Comparison of ENCODE assay signal across 27 cellular contexts in genomic region chr7:106234425-106234824, GRCh38. TPM values are rescaled to one million over a fixed set of nuclear protein-coding genes. Genes with fewer than 3 reads are reported as not detected.
DNase-seq lines count a peak whose midpoint lies in the region; ATAC-seq, FAIRE-seq and TF ChIP-seq lines count a peak whose summit lies in the region.
"Had no signal": no experiment of that assay in that cellular context is flagged by ENCODE, and none has a peak within 500 bp of the region (broad histone marks: within the 10 kb centered on the region; RNA-seq: fewer than 3 reads in every experiment).

No MANE protein-coding gene starts in this region.

- BruUV-seq in K562 (replicated peaks; lab: Mats Ljungman, UMichigan), result no TSS peak

- H3K4me3 ChIP-seq in SK-N-SH (ENCODE audit: low read depth in 2 of 2, low read length in 1 of 2) (no peak overlapping the region), A549 (no peak overlapping the region), K562 (no peak overlapping the region), neural progenitor cell (no peak overlapping the region), body of pancreas (no peak overlapping the region)
- H3K4me3 ChIP-seq: BLaER1, GM12878 had no signal

- H3K36me3 Mint-ChIP-seq in neural progenitor cell, result no peaks in the 10 kb centered on the region
- H3K36me3 Mint-ChIP-seq: CD14-positive monocyte; CD4-positive, alpha-beta memory T cell; CD4-positive, CD25-positive, alpha-beta regulatory T cell; CD8-positive, alpha-beta memory T cell had no signal

- DNase-seq in SK-N-SH (no peak), A549 (ENCODE audit: low read depth in 1 of 2, low spot score in 1 of 2) (no peak), K562 (ENCODE audit: extremely low read depth in 1 of 4, low spot score in 3 of 4) (no peak), neural progenitor cell (ENCODE audit: low spot score) (no peak), body of pancreas (no peak), NCI-H69 (lab: John Stamatoyannopoulos, UW) (no peak)
- DNase-seq: ACHN; BE2C; C1 segment of cervical spinal cord; CD4-positive, alpha-beta memory T cell; CD4-positive, CD25-positive, alpha-beta regulatory T cell; CD8-positive, alpha-beta memory T cell; COR-L47; DMS 273 treated with DMSO at 0.1 percent for 48 hours; DMS153; DMS53; DMS79; DND-41; EL; GDM1 had no signal

- 0 out of 2 replicates have a peak overlapping the region, but pooled peaks have one; percentile 3 for H2AFZ ChIP-seq in SK-N-SH (ENCODE audit: low read depth)
- H2AFZ ChIP-seq in K562 (ENCODE audit: low read depth, low read length), result no peak overlapping the region
- no peak overlapping the region for H2AFZ ChIP-seq in neural progenitor cell (replicated peaks)

- H3K4me2 ChIP-seq in SK-N-SH, result no peak overlapping the region
- H3K4me2 ChIP-seq in A549, result no peak overlapping the region
- no peak overlapping the region for H3K4me2 ChIP-seq in K562 (ENCODE audit: insufficient read depth, low read length)
- no peak overlapping the region for H3K4me2 ChIP-seq in neural progenitor cell
- H3K4me2 ChIP-seq: BLaER1 had no signal

- no peaks in the 10 kb centered on the region for H3K27me3 ChIP-seq in SK-N-SH (ENCODE audit: insufficient read depth)
- peaks cover 2 to 3% of the 10 kb centered on the region in 2 experiments; a peak in 3 of 5 replicates for H3K27me3 ChIP-seq in K562 (ENCODE audit: control insufficient read depth in 2 of 2, insufficient read depth in 2 of 2, low read length in 2 of 2)
- H3K27me3 ChIP-seq in neural progenitor cell, result no peaks in the 10 kb centered on the region
- no peaks in the 10 kb centered on the region for H3K27me3 ChIP-seq in body of pancreas
- H3K27me3 ChIP-seq: BE2C, BLaER1 had no signal

- H3K4me1 ChIP-seq in SK-N-SH (ENCODE audit: control insufficient read depth in 1 of 2, insufficient read depth in 2 of 2, low read depth in 1 of 2, low read length in 1 of 2) (peaks cover 0 to 5% of the 10 kb centered on the region in 2 experiments; a peak in 1 of 4 replicates), A549 (no peaks in the 10 kb centered on the region), K562 (replicated peaks in 1 of 2; ENCODE audit: control insufficient read depth in 2 of 2, insufficient read depth in 2 of 2, low read length in 2 of 2) (no peaks in the 10 kb centered on the region), neural progenitor cell (no peaks in the 10 kb centered on the region), body of pancreas (no peaks in the 10 kb centered on the region)
- H3K4me1 ChIP-seq: BE2C, BLaER1 had no signal

- no peaks in the 10 kb centered on the region for H3K9me2 ChIP-seq in SK-N-SH

- H4K20me1 ChIP-seq in SK-N-SH (ENCODE audit: insufficient read depth) (no peaks in the 10 kb centered on the region), K562 (replicated peaks; ENCODE audit: control insufficient read depth, insufficient read depth, low read length) (no peaks in the 10 kb centered on the region), neural progenitor cell (ENCODE audit: low read depth) (no peaks in the 10 kb centered on the region)
- H4K20me1 ChIP-seq: BLaER1 had no signal

- ATAC-seq in SK-N-SH treated with all-trans-retinoic acid at 6 μM for 48 hours, result no peak
- no peak for ATAC-seq in A549
- no peak for ATAC-seq in K562
- ATAC-seq in body of pancreas, result no peak
- ATAC-seq: GM12878 had no signal

- TF ChIP-seq RAD21 in SK-N-SH (IDR thresholded peaks at IDR 0.05; ENCODE audit: low read length) (no peak), A549 (conservative IDR thresholded peaks at IDR 0.05 in 1 of 2, IDR thresholded peaks at IDR 0.05 in 1 of 2) (no peak), K562 (CRISPR knock-in tag; conservative IDR thresholded peaks at IDR 0.05 in 1 of 2, IDR thresholded peaks at IDR 0.05 in 1 of 2) (no peak)

- H3K9me3 Mint-ChIP-seq in neural progenitor cell, result peaks cover 2% of the 10 kb centered on the region
- H3K9me3 Mint-ChIP-seq: CD8-positive, alpha-beta memory T cell had no signal

- H3K9ac ChIP-seq in SK-N-SH, result no peak overlapping the region
- H3K9ac ChIP-seq in K562 (ENCODE audit: insufficient read depth in 1 of 2, low read depth in 2 of 2, low read length in 2 of 2), result no peak overlapping the region
- no peak overlapping the region for H3K9ac ChIP-seq in neural progenitor cell
- H3K9ac ChIP-seq: BLaER1 had no signal

- CTCF ChIA-PET in SK-N-SH (lab: Yijun Ruan, JAX) (no interaction called here), A549 (lab: Yijun Ruan, JAX) (no interaction called here), K562 (lab: Yijun Ruan, JAX; ENCODE audit: low intra/inter-chr PET ratio) (interaction anchor here (0.6 kb wide), 1 partner anchor 74 kb away, joined by 3 read pairs; no protein-coding TSS in a partner anchor)

- intact Hi-C loops in K562 (cut with micrococcal nuclease), result no loop called here
- intact Hi-C loops in body of pancreas (cut with DNase I), result no loop called here

- no peaks in the 10 kb centered on the region for H3K4me1 Mint-ChIP-seq in neural progenitor cell
- H3K4me1 Mint-ChIP-seq: CD14-positive monocyte; CD4-positive, alpha-beta memory T cell; CD4-positive, CD25-positive, alpha-beta regulatory T cell; CD8-positive, alpha-beta memory T cell had no signal

- H3K4me3 Mint-ChIP-seq in neural progenitor cell, result peak overlapping the region; percentile 45
- H3K4me3 Mint-ChIP-seq: CD14-positive monocyte; CD4-positive, alpha-beta memory T cell; CD4-positive, CD25-positive, alpha-beta regulatory T cell; CD8-positive, alpha-beta memory T cell had no signal

- POLR2A ChIA-PET in SK-N-SH (lab: Yijun Ruan, JAX) (no interaction called here), A549 (lab: Yijun Ruan, JAX) (no interaction called here), K562 (lab: Yijun Ruan, JAX) (no interaction called here)

- TF ChIP-seq POLR2A in A549 (IDR thresholded peaks at IDR 0.05; ENCODE audit: low read length) (no peak), K562 (conservative IDR thresholded peaks at IDR 0.05) (no peak), body of pancreas (IDR thresholded peaks at IDR 0.05) (no peak)

- no peaks in the 10 kb centered on the region for H3K36me3 ChIP-seq in SK-N-SH (replicated peaks in 1 of 2; ENCODE audit: control insufficient read depth in 1 of 2, insufficient read depth in 2 of 2, low read length in 1 of 2)
- H3K36me3 ChIP-seq in K562 (ENCODE audit: control insufficient read depth, insufficient read depth, low read length), result no peaks in the 10 kb centered on the region
- no peaks in the 10 kb centered on the region for H3K36me3 ChIP-seq in neural progenitor cell
- H3K36me3 ChIP-seq in body of pancreas (replicated peaks in 1 of 2; ENCODE audit: insufficient read depth in 1 of 2, low read depth in 2 of 2), result no peaks in the 10 kb centered on the region
- H3K36me3 ChIP-seq: BE2C, BLaER1 had no signal

- no peaks in the 10 kb centered on the region for H3F3A ChIP-seq in SK-N-SH (replicated peaks; ENCODE audit: insufficient read depth)
- no peaks in the 10 kb centered on the region for H3F3A ChIP-seq in neural progenitor cell (ENCODE audit: low read depth)

- TF ChIP-seq CTCF in SK-N-SH (IDR thresholded peaks at IDR 0.05), result no peak
- no peak for TF ChIP-seq CTCF in A549 (IDR thresholded peaks at IDR 0.05)
- TF ChIP-seq CTCF in K562 (IDR thresholded peaks at IDR 0.05 in 2 of 3, conservative IDR thresholded peaks at IDR 0.05 in 1 of 3; ENCODE audit: insufficient read depth in 2 of 3, low read depth in 1 of 3, low read length in 3 of 3), result no peak
- TF ChIP-seq CTCF in neural progenitor cell (IDR thresholded peaks at IDR 0.05), result no peak
- TF ChIP-seq CTCF in body of pancreas (IDR thresholded peaks at IDR 0.05), result no peak

- H3K27me3 Mint-ChIP-seq in neural progenitor cell (ENCODE audit: insufficient read depth, low read depth), result no peaks in the 10 kb centered on the region

- H3K79me2 ChIP-seq in SK-N-SH (ENCODE audit: insufficient read depth) (no peaks in the 10 kb centered on the region), K562 (ENCODE audit: control insufficient read depth, insufficient read depth, low read length) (no peaks in the 10 kb centered on the region), neural progenitor cell (ENCODE audit: low read depth) (no peaks in the 10 kb centered on the region)

- TF ChIP-seq EP300 in SK-N-SH (IDR thresholded peaks at IDR 0.05; ENCODE audit: borderline replicate concordance in 1 of 2, low read depth in 1 of 2, low read length in 1 of 2) (no peak), A549 (IDR thresholded peaks at IDR 0.05) (no peak), K562 (IDR thresholded peaks at IDR 0.05; ENCODE audit: low read length) (no peak)

- WGBS in SK-N-SH (ENCODE audit: low lambda C conversion rate), result 97% methylated on average over 1 of the region's 1 CpG
- 88% methylated on average over 1 of the region's 1 CpG for WGBS in A549 (ENCODE audit: missing lambda C conversion rate)
- WGBS in K562 (ENCODE audit: insufficient coverage, low coverage, missing lambda C conversion rate), result 19% methylated on average over 1 of the region's 1 CpG
- WGBS in body of pancreas, 2 donors, result 75 to 88% methylated on average over 1 of the region's 1 CpG

- H3K9me3 ChIP-seq in SK-N-SH, result no peaks in the 10 kb centered on the region
- no peaks in the 10 kb centered on the region for H3K9me3 ChIP-seq in A549
- no peaks in the 10 kb centered on the region for H3K9me3 ChIP-seq in K562 (replicated peaks; ENCODE audit: control insufficient read depth, insufficient read depth, low read depth, low read length)
- H3K9me3 ChIP-seq in neural progenitor cell (ENCODE audit: low read depth), result no peaks in the 10 kb centered on the region
- H3K9me3 ChIP-seq in body of pancreas, result no peaks in the 10 kb centered on the region
- H3K9me3 ChIP-seq: BE2C, BLaER1 had no signal

- no peak for FAIRE-seq in A549 (lab: Jason Lieb, UNC)
- FAIRE-seq in K562 (lab: Jason Lieb, UNC), result no peak
- FAIRE-seq: GM12878, GM12892, GM18507 had no signal

- H3K27ac ChIP-seq in SK-N-SH (ENCODE audit: low read depth in 2 of 2, low read length in 1 of 2) (no peak overlapping the region), A549 (no peak overlapping the region), K562 (ENCODE audit: extremely low read depth, low read depth, low read length) (no peak overlapping the region), neural progenitor cell (no peak overlapping the region), body of pancreas (no peak overlapping the region)
- H3K27ac ChIP-seq: 22Rv1, BLaER1 had no signal

- H3K9me1 ChIP-seq in K562 (ENCODE audit: control insufficient read depth, insufficient read depth, low read length), result no peaks in the 10 kb centered on the region

- in situ Hi-C loops in K562 (cut with MboI), result no loop called here

- H3K27ac Mint-ChIP-seq in neural progenitor cell, result no peak overlapping the region
- H3K27ac Mint-ChIP-seq: CD14-positive monocyte; CD4-positive, alpha-beta memory T cell; CD4-positive, CD25-positive, alpha-beta regulatory T cell; CD8-positive, alpha-beta memory T cell had no signal

RNA-seq across cellular contexts. Expression of gene NAMPT, which starts 50.4 kb away (rescaled TPM):
- polyA plus RNA-seq in SK-N-SH (2012; rRNA removed) (20.1 and 25.5 TPM in 2 replicates), A549 (2011; rRNA removed) (190 and 274 TPM in 2 replicates), A549 (2017; fragmentation: RNase III; extraction: RNeasy Plus Mini Kit Qiagen cat#74134 plus additional on column Dnase treatment) (186 to 245 TPM (median 213 TPM) in 3 replicates), K562 (2011; rRNA removed) (70.1 and 106 TPM in 2 replicates), K562 (2014; fragmentation: Illumina TruSeq; extraction: Trizol) (113 and 133 TPM in 2 replicates), K562 (2014; fragmentation: Nextera tagmentation; extraction: Ambion mirVana) (10 to 100 TPM; 41.1 to 56.6 TPM), K562 (2014; rRNA removed) (79.6 and 90.7 TPM in 2 replicates)
- polyA plus RNA-seq in SK-N-SH (2012; cell fraction: cytosol; rRNA removed), result 33.9 and 38.2 TPM in 2 replicates
- 12.6 and 34.2 TPM in 2 replicates for polyA plus RNA-seq in SK-N-SH (2012; cell fraction: nucleus; rRNA removed)
- polyA plus RNA-seq in A549 (2012; cell fraction: cytosol; rRNA removed), result 43.9 and 51.4 TPM in 2 replicates
- polyA plus RNA-seq in A549 (2012; cell fraction: nucleus; rRNA removed), result 24.0 and 26.8 TPM in 2 replicates
- 83.9 and 110 TPM in 2 replicates for polyA minus RNA-seq in A549 (2011; rRNA and poly(A)+ RNA removed)
- total RNA-seq in K562 (2011; cell fraction: chromatin; rRNA removed; ENCODE audit: low replicate concordance), result 53.3 and 184 TPM in 2 replicates
- 23.0 and 32.8 TPM in 2 replicates for total RNA-seq in K562 (2011; cell fraction: nucleolus; rRNA removed)
- total RNA-seq in K562 (2011; cell fraction: nucleoplasm; rRNA removed), result 75.4 and 125 TPM in 2 replicates
- total RNA-seq in K562 (2014; rRNA removed) (61.4 and 71.7 TPM in 2 replicates), K562 (2014; rRNA removed; fragmentation: Illumina TruSeq; extraction: Trizol) (160 and 179 TPM in 2 replicates), K562 (2015; rRNA removed; fragmentation: Illumina TruSeq; extraction: Trizol) (134 and 151 TPM in 2 replicates), K562 (2021) (134 and 150 TPM in 2 replicates), neural progenitor cell (ENCODE audit: low replicate concordance) (84.8 and 143 TPM in 2 replicates), body of pancreas (10 to 100 TPM; 56.0 to 78.9 TPM)
- 16.2 and 27.0 TPM in 2 replicates for polyA plus RNA-seq in K562 (2011; cell fraction: cytosol; rRNA removed)
- 20.3 and 26.6 TPM in 2 replicates for polyA plus RNA-seq in K562 (2011; cell fraction: nucleus; rRNA removed)
- 86.7 and 97.4 TPM in 2 replicates for polyA plus RNA-seq in K562 (2012)
- 158 and 163 TPM in 2 replicates for polyA minus RNA-seq in K562 (2011; rRNA and poly(A)+ RNA removed)
- polyA minus RNA-seq in K562 (2011; cell fraction: cytosol; rRNA and poly(A)+ RNA removed), result 86.7 and 104 TPM in 2 replicates
- polyA minus RNA-seq in K562 (2011; cell fraction: nucleus; rRNA and poly(A)+ RNA removed), result 62.3 and 99.6 TPM in 2 replicates
